In the genomic region with DNA sequence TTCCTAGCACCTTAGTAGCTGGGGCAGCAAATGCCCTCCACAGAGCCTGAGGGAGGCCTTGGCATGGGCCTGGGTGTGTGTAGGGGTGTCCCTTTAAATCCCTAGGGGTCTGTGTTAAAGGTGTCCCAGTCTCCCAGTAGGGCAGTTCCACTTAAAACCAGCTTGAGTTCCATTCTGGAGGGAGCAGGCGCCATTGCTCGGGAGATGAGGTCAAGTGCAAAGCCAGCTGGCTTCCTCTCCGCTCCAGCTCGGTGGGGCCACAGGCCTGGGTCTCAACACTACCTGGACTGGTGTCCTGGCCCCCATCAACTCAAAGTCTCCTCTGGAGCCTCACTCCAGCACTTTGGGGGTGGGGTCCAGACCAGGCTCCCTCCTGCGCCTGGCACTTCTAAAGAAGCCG, we compare ENCODE assay signal across 27 cellular contexts. TPM values are rescaled to one million over a fixed set of nuclear protein-coding genes. Genes with fewer than 3 reads are reported as not detected.
DNase-seq lines count a peak whose midpoint lies in the region; ATAC-seq and TF ChIP-seq lines count a peak whose summit lies in the region.
"Had no signal": no experiment of that assay in that cellular context is flagged by ENCODE, and none has a peak within 500 bp of the region (broad histone marks: within the 10 kb centered on the region; RNA-seq: fewer than 3 reads in every experiment).

No MANE protein-coding gene starts in this region.

- peaks cover 0 to 5% (median 0%) of the 10 kb centered on the region in 3 experiments; a peak in 2 of 7 replicates for H3K36me3 Mint-ChIP-seq in H9 (ENCODE audit: insufficient read depth in 1 of 3, low read depth in 3 of 3)

- peaks cover 59% of the 10 kb centered on the region for H3F3A ChIP-seq in MM.1S (ENCODE audit: insufficient read depth, low read length)

- no peak overlapping the region for H2AK5ac ChIP-seq in H9 (ENCODE audit: insufficient read length, low read length)

- H3T11ph ChIP-seq in H9 (ENCODE audit: low read length): no peak overlapping the region

- no peaks in the 10 kb centered on the region for H3K36me3 ChIP-seq in MM.1S (replicated peaks; ENCODE audit: insufficient read depth, low read length)
- H3K36me3 ChIP-seq in esophagus muscularis mucosa: peaks cover 0 to 5% (median 2%) of the 10 kb centered on the region in 4 donors
- H3K36me3 ChIP-seq: BLaER1, Peyer's patch, SJCRH30 had no signal

- no peaks in the 10 kb centered on the region for H3K9me3 ChIP-seq in MM.1S (replicated peaks; ENCODE audit: insufficient read depth, low read length)
- H3K9me3 ChIP-seq in esophagus muscularis mucosa: no peaks in the 10 kb centered on the region
- H3K9me3 ChIP-seq in H9 (ENCODE audit: control insufficient read depth, low read depth, low read length): no peaks in the 10 kb centered on the region
- H3K9me3 ChIP-seq: BLaER1, Caco-2, Peyer's patch, SJCRH30 had no signal

- H3K4me2 ChIP-seq in MM.1S (ENCODE audit: low read depth, low read length): no peak overlapping the region
- H3K4me2 ChIP-seq in H9 (ENCODE audit: insufficient read depth, insufficient read length, low read length): no peak overlapping the region
- H3K4me2 ChIP-seq: BLaER1 had no signal

- H3K4me3 ChIP-seq in MM.1S (ENCODE audit: low read length) (no peak overlapping the region), esophagus muscularis mucosa (no peak overlapping the region)
- H3K4me3 ChIP-seq: BLaER1, GM12878, GM23248, Peyer's patch, SJCRH30 had no signal

- no peak overlapping the region for H3K56ac ChIP-seq in H9 (ENCODE audit: insufficient read length, low read depth, low read length)

- peak overlapping the region; percentile 89; the same call in 1 of the 2 replicates for H3K27ac ChIP-seq in MM.1S (ENCODE audit: low read length)
- H3K27ac ChIP-seq in esophagus muscularis mucosa (replicated peaks in 1 of 4): no peak overlapping the region
- no peak overlapping the region for H3K27ac ChIP-seq in H9 (ENCODE audit: insufficient read length, low read depth, low read length)
- H3K27ac ChIP-seq: 22Rv1, BLaER1, Peyer's patch, SJCRH30 had no signal

- no peak overlapping the region for H3K23ac ChIP-seq in H9 (ENCODE audit: insufficient read length, low read depth, low read length)

- peaks cover 38 to 41% of the 10 kb centered on the region in 2 experiments for H3K4me1 Mint-ChIP-seq in H9

- no peak overlapping the region for H2BK12ac ChIP-seq in H9 (ENCODE audit: insufficient read length, low read depth, low read length)

- no peaks in the 10 kb centered on the region for H3K79me1 ChIP-seq in H9 (ENCODE audit: insufficient read depth, low read depth, low read length, poor library complexity, severe bottlenecking)

- H3K4me3 Mint-ChIP-seq in H9: no peak overlapping the region
- H3K4me3 Mint-ChIP-seq: CD4-positive, alpha-beta T cell; IgD-negative memory B cell had no signal

- no peaks in the 10 kb centered on the region for H4K20me1 ChIP-seq in MM.1S (ENCODE audit: insufficient read depth, low read length)
- H4K20me1 ChIP-seq in H9 (ENCODE audit: control insufficient read depth, insufficient read depth, insufficient read length): no peaks in the 10 kb centered on the region
- H4K20me1 ChIP-seq: BLaER1 had no signal

- H3K9me3 Mint-ChIP-seq in H9: no peaks in the 10 kb centered on the region
- H3K9me3 Mint-ChIP-seq: CD4-positive, alpha-beta T cell; IgD-negative memory B cell had no signal

- no peaks in the 10 kb centered on the region for H3K9me2 ChIP-seq in MM.1S (replicated peaks; ENCODE audit: insufficient read depth, low read length)

- H2AFZ ChIP-seq in MM.1S (ENCODE audit: low read length) (no peak overlapping the region), H9 (ENCODE audit: low read length) (no peak overlapping the region)
- H2AFZ ChIP-seq: GM23248 had no signal

- H3K79me2 ChIP-seq in MM.1S (ENCODE audit: low read length) (peaks cover 39% of the 10 kb centered on the region), H9 (ENCODE audit: insufficient read depth, low read length) (no peaks in the 10 kb centered on the region)

- no peaks in the 10 kb centered on the region for H3K23me2 ChIP-seq in H9 (ENCODE audit: insufficient read length, low read depth, low read length, poor library complexity, severe bottlenecking)

- TF ChIP-seq EP300 in esophagus muscularis mucosa (IDR thresholded peaks at IDR 0.05): no peak

- no peak overlapping the region for H2BK5ac ChIP-seq in H9 (ENCODE audit: insufficient read length, low read length)

- H3K18ac ChIP-seq in H9 (ENCODE audit: insufficient read length, low read depth, low read length): no peak overlapping the region

- WGBS in esophagus muscularis mucosa: 100% methylated on average over 1 of the region's 6 CpGs
- no CpG with 5 or more reads among the region's 6 CpGs for WGBS in H9 (ENCODE audit: extremely low coverage, insufficient read length, low lambda C conversion rate)

- no peak overlapping the region for H3K9ac ChIP-seq in MM.1S (ENCODE audit: low read length)
- H3K9ac ChIP-seq in H9 (ENCODE audit: extremely low read depth, insufficient read length, low read length): no peak overlapping the region
- H3K9ac ChIP-seq: BLaER1, GM23248 had no signal

- DNase-seq in activated CD4-positive, CD25-positive, alpha-beta regulatory T cell treated with anti-CD3 and anti-CD28 coated beads, Interleukin-2, amount 50 U/mL, for 72 hours: peak; percentile 14
- no peak for DNase-seq in MM.1S
- DNase-seq in esophagus muscularis mucosa (ENCODE audit: extremely low spot score): peak; percentile 87
- peak; percentile 76 for DNase-seq in posterior vena cava (ENCODE audit: low spot score)
- DNase-seq in GF-D8 (lab: John Stamatoyannopoulos, UW): no peak
- no peak for DNase-seq in NCI-H526 treated with DMSO at 0.1 percent for 48 hours (lab: John Stamatoyannopoulos, UW)
- no peak for DNase-seq in H9
- DNase-seq: ACHN; Caco-2; CD4-positive, alpha-beta T cell; DMS 273 treated with DMSO at 0.1 percent for 48 hours; DMS79 treated with DMSO at 0.1 percent for 48 hours; GM23248; MV-4-11; NCI-H1105 treated with DMSO at 0.1 percent for 48 hours; NCI-H2029 treated with DMSO at 0.1 percent for 48 hours; NCI-H2171; NCI-H345; NCI-H524; Peyer's patch; SJCRH30 had no signal

- H4K5ac ChIP-seq in H9 (ENCODE audit: insufficient read length, low read depth, low read length): no peak overlapping the region

- ATAC-seq in activated CD4-positive, CD25-positive, alpha-beta regulatory T cell treated with anti-CD3 and anti-CD28 coated beads, Interleukin-2, amount 50 U/mL, for 24 hours: no peak
- ATAC-seq: GM12878, HCT116 had no signal

- H3K14ac ChIP-seq in H9 (ENCODE audit: insufficient read depth, low read length): no peak overlapping the region

- no peak for TF ChIP-seq POLR2A in esophagus muscularis mucosa (IDR thresholded peaks at IDR 0.05; ENCODE audit: low read depth)

- H2BK15ac ChIP-seq in H9 (ENCODE audit: low read depth, low read length): no peak overlapping the region

- H2BK120ac ChIP-seq in H9 (ENCODE audit: low read depth, low read length, poor library complexity, severe bottlenecking): no peak overlapping the region

- intact Hi-C loops in esophagus muscularis mucosa (cut with DNase I): loop anchor here (10.0 kb wide), 1 partner anchor 252 kb away; no protein-coding TSS in a partner anchor
- intact Hi-C loops in posterior vena cava (cut with DNase I): loop anchor here (5.0 to 10.0 kb wide), 3 partner anchors 80 to 372 kb away; no protein-coding TSS in a partner anchor

- no peak overlapping the region for H3K4ac ChIP-seq in H9 (ENCODE audit: low read depth, low read length)

- H2BK20ac ChIP-seq in H9 (ENCODE audit: low read depth, low read length, poor library complexity, severe bottlenecking): no peak overlapping the region

- no peak overlapping the region for H4K8ac ChIP-seq in H9 (replicated peaks; ENCODE audit: insufficient read length, low read depth, low read length)

- no peak overlapping the region for H3K27ac Mint-ChIP-seq in H9
- H3K27ac Mint-ChIP-seq: CD4-positive, alpha-beta T cell; IgD-negative memory B cell had no signal

- H3K27me3 Mint-ChIP-seq in H9 (ENCODE audit: low read depth): peaks cover 2% of the 10 kb centered on the region; the same call in 1 of the 2 replicates
- H3K27me3 Mint-ChIP-seq: CD4-positive, alpha-beta T cell had no signal

- TF ChIP-seq CTCF in MM.1S (IDR thresholded peaks at IDR 0.05; ENCODE audit: low read length) (no peak), esophagus muscularis mucosa (IDR thresholded peaks at IDR 0.05) (no peak), H9 (conservative IDR thresholded peaks at IDR 0.05) (no peak)

- no peak overlapping the region for H4K91ac ChIP-seq in H9 (ENCODE audit: insufficient read length, low read depth, low read length)

- H3K27me3 ChIP-seq in MM.1S (replicated peaks; ENCODE audit: insufficient read depth, low read length): no peaks in the 10 kb centered on the region
- no peaks in the 10 kb centered on the region for H3K27me3 ChIP-seq in esophagus muscularis mucosa
- no peaks in the 10 kb centered on the region for H3K27me3 ChIP-seq in H9 (ENCODE audit: insufficient read depth, low read length)
- H3K27me3 ChIP-seq: BLaER1, Peyer's patch, SJCRH30 had no signal

- peaks cover 72% of the 10 kb centered on the region for H3K4me1 ChIP-seq in MM.1S (ENCODE audit: low read length)
- peaks cover 19 to 42% (median 35%) of the 10 kb centered on the region in 4 donors for H3K4me1 ChIP-seq in esophagus muscularis mucosa
- no peaks in the 10 kb centered on the region; the same call in 1 of the 2 replicates for H3K4me1 ChIP-seq in H9 (ENCODE audit: insufficient read depth, low read length)

RNA-seq across cellular contexts. Expression of gene FEM1B, which starts 25.2 kb away (rescaled TPM):
- total RNA-seq in esophagus muscularis mucosa (10 to 100 TPM; 53.1 to 71.5 (median 56.5) TPM), posterior vena cava (100 to 1,000 TPM in 1 of 2 donors, 10 to 100 TPM in 1; 98.5 to 138 TPM), H9 (2021) (77.9 and 83.3 TPM in 2 replicates)

Comparison
In these comparisons a context has a peak if more than half of its experiments do, and no peak if none do; other contexts are left out.
1. DNase-seq: peak in activated CD4-positive, CD25-positive, alpha-beta regulatory T cell treated with anti-CD3 and anti-CD28 coated beads, Interleukin-2, amount 50 U/mL, for 72 hours (single experiment), esophagus muscularis mucosa (single experiment) and posterior vena cava (single experiment); none in MM.1S (single experiment), GF-D8 (single experiment), NCI-H526 treated with DMSO at 0.1 percent for 48 hours (single experiment) and H9 (single experiment).